In the genomic region with DNA sequence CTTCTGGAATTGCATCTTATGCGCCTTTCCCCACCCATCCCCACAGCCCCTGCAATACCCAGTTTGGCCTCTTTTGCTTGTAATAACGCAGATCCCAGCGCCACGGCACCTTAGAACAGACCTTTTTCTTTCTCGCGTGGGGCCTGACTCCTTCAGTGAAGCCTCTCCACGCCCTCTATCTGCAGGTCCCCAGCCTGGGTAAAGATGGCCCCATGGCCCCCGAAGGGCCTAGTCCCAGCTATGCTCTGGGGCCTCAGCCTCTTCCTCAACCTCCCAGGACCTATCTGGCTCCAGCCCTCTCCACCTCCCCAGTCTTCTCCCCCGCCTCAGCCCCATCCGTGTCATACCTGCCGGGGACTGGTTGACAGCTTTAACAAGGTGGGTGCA, we compare ENCODE assay signal across 8 cellular contexts. TPM values are rescaled to one million over a fixed set of nuclear protein-coding genes. Genes with fewer than 3 reads are reported as not detected.
DNase-seq lines count a peak whose midpoint lies in the region; ATAC-seq and TF ChIP-seq lines count a peak whose summit lies in the region.

No MANE protein-coding gene starts in this region.

- H3K4me3 ChIP-seq in SJSA1 (peak overlapping the region; percentile 58), endodermal cell (ENCODE audit: low read length) (peak overlapping the region; percentile 93)

- no peak overlapping the region for H3K27ac ChIP-seq in SJSA1
- H3K27ac ChIP-seq in endodermal cell (ENCODE audit: low read depth, low read length), result peak overlapping the region; percentile 88

- peak overlapping the region; percentile 92 for H3K27ac Mint-ChIP-seq in endodermal cell

- H3K4me1 ChIP-seq in SJSA1 (replicated peaks) (peaks cover 21% of the 10 kb centered on the region), endodermal cell (ENCODE audit: control insufficient read depth, insufficient read depth, low read length) (no peaks in the 10 kb centered on the region)

- TF ChIP-seq CTCF in endodermal cell (conservative IDR thresholded peaks at IDR 0.05), result peak; percentile 39
- TF ChIP-seq CTCF in omental fat pad (IDR thresholded peaks at IDR 0.05), result no peak

- DNase-seq in NCI-H1092 treated with DMSO at 0.1 percent for 48 hours (lab: John Stamatoyannopoulos, UW) (peak; percentile 25), NCI-H1092 (lab: John Stamatoyannopoulos, UW) (no peak), SJSA1 (ENCODE audit: low read depth in 1 of 2, low spot score in 2 of 2) (no peak), endodermal cell (no peak), omental fat pad (ENCODE audit: low spot score) (no peak), DMS79 treated with DMSO at 0.1 percent for 48 hours (lab: John Stamatoyannopoulos, UW) (no peak), NCI-H1105 treated with DMSO at 0.1 percent for 48 hours (lab: John Stamatoyannopoulos, UW) (no peak), DMS114 treated with DMSO at 0.1 percent for 48 hours (lab: John Stamatoyannopoulos, UW; ENCODE audit: unreplicated experiment) (no peak)

- H3K36me3 Mint-ChIP-seq in endodermal cell (ENCODE audit: low read depth), result peaks cover 35% of the 10 kb centered on the region

- peak; percentile 4 for ATAC-seq in omental fat pad (ENCODE audit: low FRiP score)

- H3K9ac ChIP-seq in endodermal cell (ENCODE audit: extremely low read depth, low read length, poor library complexity, severe bottlenecking), result peak overlapping the region; percentile 85

- WGBS in endodermal cell (ENCODE audit: insufficient coverage in 1 of 2, insufficient read length in 1 of 2), 2 experiments, result 42 to 47% methylated on average over 10 to 11 of the region's 11 CpGs

- peaks cover 13% of the 10 kb centered on the region for H3K4me1 Mint-ChIP-seq in endodermal cell

- H3K4me3 Mint-ChIP-seq in endodermal cell, result peak overlapping the region; percentile 76

- H3K9me3 ChIP-seq in SJSA1 (replicated peaks), result no peaks in the 10 kb centered on the region
- H3K9me3 ChIP-seq in endodermal cell (ENCODE audit: control insufficient read depth, low read length), result no peaks in the 10 kb centered on the region

- H3K27me3 Mint-ChIP-seq in endodermal cell (ENCODE audit: insufficient read depth), result peaks cover 2% of the 10 kb centered on the region

- H3K27me3 ChIP-seq in SJSA1 (replicated peaks) (no peaks in the 10 kb centered on the region), endodermal cell (ENCODE audit: control insufficient read depth, insufficient read depth, low read length, poor library complexity, severe bottlenecking) (no peaks in the 10 kb centered on the region)

- H3K9me3 Mint-ChIP-seq in endodermal cell, result peaks cover 6% of the 10 kb centered on the region

- H3K36me3 ChIP-seq in SJSA1 (no peaks in the 10 kb centered on the region; the same call in 1 of the 2 replicates), endodermal cell (ENCODE audit: control insufficient read depth, insufficient read depth, low read length) (peaks cover 31% of the 10 kb centered on the region)

RNA-seq across cellular contexts. Expression of gene CRELD1, which starts 0.6 kb away (rescaled TPM):
- 11.7 and 13.0 TPM in 2 replicates for total RNA-seq in SJSA1 (2014; rRNA removed; shearing (Covaris generic))
- total RNA-seq in endodermal cell, result 10 to 100 TPM; 35.7 to 43.2 TPM
- polyA plus RNA-seq in endodermal cell (2013, experiment 1 of 2), result 36.2 TPM
- 33.2 TPM for polyA plus RNA-seq in endodermal cell (2013, experiment 2 of 2)
- 10 to 100 TPM; 26.8 to 52.3 (median 38.4) TPM for total RNA-seq in omental fat pad

RNA-seq across cellular contexts. Expression of gene IL17RC, which starts 17.3 kb away (rescaled TPM):
- 12.6 and 19.5 TPM in 2 replicates for total RNA-seq in SJSA1 (2014; rRNA removed; shearing (Covaris generic))
- total RNA-seq in endodermal cell, result 10 to 100 TPM; 15.7 to 19.0 TPM
- polyA plus RNA-seq in endodermal cell (2013, experiment 1 of 2), result 10.4 TPM
- polyA plus RNA-seq in endodermal cell (2013, experiment 2 of 2), result 11.9 TPM
- total RNA-seq in omental fat pad, result 10 to 100 TPM; 53.4 to 97.6 (median 58.2) TPM

RNA-seq across cellular contexts. Expression of gene PRRT3, which starts 18.0 kb away (rescaled TPM):
- 0.25 and 0.58 TPM in 2 replicates for total RNA-seq in SJSA1 (2014; rRNA removed; shearing (Covaris generic))
- total RNA-seq in endodermal cell (10 to 100 TPM in 1 of 2 donors, 1 to 10 TPM in 1; 7.4 to 11.3 TPM), omental fat pad (1 to 10 TPM; 1.1 to 2.8 (median 1.3) TPM)
- 6.6 TPM for polyA plus RNA-seq in endodermal cell (2013, experiment 1 of 2)
- 5.5 TPM for polyA plus RNA-seq in endodermal cell (2013, experiment 2 of 2)

RNA-seq across cellular contexts. Expression of gene IL17RE, which starts 31.6 kb away (rescaled TPM):
- 0.37 and 0.56 TPM in 2 replicates for total RNA-seq in SJSA1 (2014; rRNA removed; shearing (Covaris generic))
- 1 to 10 TPM; 1.2 to 1.6 TPM for total RNA-seq in endodermal cell
- polyA plus RNA-seq in endodermal cell (2013, experiment 1 of 2), result 0.85 TPM
- polyA plus RNA-seq in endodermal cell (2013, experiment 2 of 2), result 0.75 TPM
- total RNA-seq in omental fat pad, result 10 to 100 TPM in 2 of 4 donors, 1 to 10 TPM in 2; 7.7 to 13.8 (median 10.3) TPM

RNA-seq across cellular contexts. Expression of gene JAGN1, which starts 43.8 kb away (rescaled TPM):
- 17.2 and 21.2 TPM in 2 replicates for total RNA-seq in SJSA1 (2014; rRNA removed; shearing (Covaris generic))
- total RNA-seq in endodermal cell (10 to 100 TPM; 21.9 to 29.1 TPM), omental fat pad (10 to 100 TPM; 50.4 to 91.0 (median 75.6) TPM)
- polyA plus RNA-seq in endodermal cell (2013, experiment 1 of 2), result 43.0 TPM
- polyA plus RNA-seq in endodermal cell (2013, experiment 2 of 2), result 37.7 TPM
